2 cellular contexts compared by ENCODE assay signal in the genomic region with DNA sequence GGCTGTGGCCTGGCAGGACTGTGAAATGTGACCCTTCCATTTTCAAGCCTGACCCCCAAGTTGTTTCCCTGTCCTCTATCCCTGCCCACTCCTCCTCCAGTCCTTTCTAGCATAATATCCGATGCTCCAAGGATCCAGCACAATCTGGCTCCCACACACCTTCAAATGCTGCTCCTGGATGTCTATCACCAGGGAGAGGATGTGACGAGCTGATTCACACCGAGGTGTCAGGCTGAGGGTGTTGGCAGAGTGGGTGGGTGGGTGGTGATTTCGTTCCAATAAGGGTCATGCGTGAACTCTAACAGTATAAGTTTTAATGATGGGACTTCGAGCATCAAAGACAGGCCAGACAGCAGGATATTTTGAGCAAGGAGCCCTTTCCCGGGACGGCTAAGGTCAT.
TF ChIP-seq lines count a peak whose summit lies in the region.

No MANE protein-coding gene starts in this region.

TF ChIP-seq in IMR-90, 13 proteins besides CTCF, POLR2A, EP300 and RAD21:
- TF ChIP-seq MAZ (IDR thresholded peaks at IDR 0.05; ENCODE audit: borderline replicate concordance, low read depth, low read length), result no peak
TF ChIP-seq in IMR-90: peak in this region for 0.

TF ChIP-seq in H1, 55 proteins besides CTCF, POLR2A, EP300 and RAD21:
- TF ChIP-seq MAFK (IDR thresholded peaks at IDR 0.05; ENCODE audit: low read depth, low read length) (no peak), RNF2 (IDR thresholded peaks at IDR 0.05; ENCODE audit: borderline replicate concordance, low read depth, low read length, missing control alignments, poor library complexity, severe bottlenecking) (no peak), KDM1A (IDR thresholded peaks at IDR 0.05; ENCODE audit: borderline replicate concordance, low read length) (no peak), CHD1 (IDR thresholded peaks at IDR 0.05; ENCODE audit: low read depth, low read length) (no peak), HDAC6 (IDR thresholded peaks at IDR 0.05; ENCODE audit: low read depth, low read length) (no peak), EGR1 (IDR thresholded peaks at IDR 0.05; ENCODE audit: borderline replicate concordance, low read depth, low read length) (no peak), RFX5 (IDR thresholded peaks at IDR 0.05; ENCODE audit: borderline replicate concordance, low read depth, low read length) (no peak)
